In genomic region chr18:63824220-63824525, GRCh38 we compare ENCODE assay signal across 24 cellular contexts. TPM values are rescaled to one million over a fixed set of nuclear protein-coding genes. Genes with fewer than 3 reads are reported as not detected.
"Had no signal": no experiment of that assay in that cellular context is flagged by ENCODE, and none has a peak within 500 bp of the region (broad histone marks: within the 10 kb centered on the region; RNA-seq: fewer than 3 reads in every experiment).

No MANE protein-coding gene starts in this region.

- H3K4me1 Mint-ChIP-seq: activated B cell treated with CpG ODN at 0.5 μM for 24 hours; activated CD4-positive, alpha-beta T cell treated with anti-CD3 and anti-CD28 coated beads, Interleukin-2, amount 10 ng/mL, durations not matched to agents 24 days and 14 days; activated naive CD4-positive, alpha-beta T cell treated with anti-CD3 and anti-CD28 coated beads, Interleukin-2, amount 10 ng/mL, durations not matched to agents 7 days and 5 days; activated naive CD8-positive, alpha-beta T cell treated with anti-CD3 and anti-CD28 coated beads for 36 hours had no signal

- H3K4me3 Mint-ChIP-seq: activated B cell treated with CpG ODN at 0.5 μM for 24 hours; activated CD4-positive, alpha-beta memory T cell treated with anti-CD3 and anti-CD28 coated beads for 36 hours; activated CD4-positive, alpha-beta T cell treated with anti-CD3 and anti-CD28 coated beads, Interleukin-2, amount 10 ng/mL, durations not matched to agents 24 days and 14 days; activated naive CD4-positive, alpha-beta T cell treated with anti-CD3 and anti-CD28 coated beads, Interleukin-2, amount 10 ng/mL, durations not matched to agents 7 days and 5 days; activated naive CD8-positive, alpha-beta T cell treated with anti-CD3 and anti-CD28 coated beads for 36 hours; activated T-cell treated with anti-CD3 and anti-CD28 coated beads, Interleukin-2, amount 50 U/mL, for 72 hours; T-helper 1 cell treated with Interleukin-12 subunit alpha and Interleukin-12 subunit beta and Interleukin-4 antibody, amounts not matched to agents 30 μg/mL and 1 μg/mL, for 36 hours had no signal

- DNase-seq: activated B cell treated with CpG ODN at 0.5 μM for 24 hours; activated CD4-positive, alpha-beta T cell treated with anti-CD3 and anti-CD28 coated beads for 1 hour; activated gamma-delta T cell treated with Interleukin-2 at 50 U/mL for 16 hours; activated naive CD8-positive, alpha-beta T cell treated with anti-CD3 and anti-CD28 coated beads for 36 hours; NCI-H1048; NCI-H187 treated with DMSO at 0.1 percent for 48 hours; NCI-H2171; NCI-H345; NCI-H510A; NCI-H526 treated with DMSO at 0.1 percent for 48 hours; NK-92 treated with Interleukin-12 subunit alpha and Interleukin-12 subunit beta, amount 100 ng/mL, for 24 hours had no signal

- H3K9me3 ChIP-seq: Peyer's patch, SJCRH30 had no signal

- H3K4me1 ChIP-seq: Peyer's patch, SJCRH30 had no signal

- H3K36me3 Mint-ChIP-seq: activated CD4-positive, alpha-beta memory T cell treated with anti-CD3 and anti-CD28 coated beads for 36 hours; activated naive CD4-positive, alpha-beta T cell treated with anti-CD3 and anti-CD28 coated beads, Interleukin-2, amount 10 ng/mL, durations not matched to agents 7 days and 5 days; activated naive CD8-positive, alpha-beta T cell treated with anti-CD3 and anti-CD28 coated beads for 36 hours had no signal

- H3K27ac ChIP-seq: cardiac muscle cell, Peyer's patch, RWPE1, SJCRH30 had no signal

- H3K27ac Mint-ChIP-seq: activated B cell treated with CpG ODN at 0.5 μM for 24 hours; activated CD4-positive, alpha-beta memory T cell treated with anti-CD3 and anti-CD28 coated beads for 36 hours; activated CD4-positive, alpha-beta T cell treated with anti-CD3 and anti-CD28 coated beads, Interleukin-2, amount 10 ng/mL, durations not matched to agents 24 days and 14 days; activated naive CD4-positive, alpha-beta T cell treated with anti-CD3 and anti-CD28 coated beads, Interleukin-2, amount 10 ng/mL, durations not matched to agents 7 days and 5 days; activated naive CD8-positive, alpha-beta T cell treated with anti-CD3 and anti-CD28 coated beads for 36 hours; activated T-cell treated with anti-CD3 and anti-CD28 coated beads, Interleukin-2, amount 50 U/mL, for 72 hours; activated T-helper 2 cell treated with anti-CD3 and anti-CD28 coated beads, Interferon-gamma antibody, Interleukin-2, Interleukin-4, amounts not matched to agents 10 μg/mL and 5 μg/mL and 100 μg/mL, durations not matched to agents 14 hours and 24 hours and 36 hours; T-helper 1 cell treated with Interleukin-12 subunit alpha and Interleukin-12 subunit beta and Interleukin-4 antibody, amounts not matched to agents 30 μg/mL and 1 μg/mL, for 36 hours had no signal

- H3K4me3 ChIP-seq: cardiac muscle cell, Peyer's patch, SJCRH30 had no signal

- H3K36me3 ChIP-seq: brain microvascular endothelial cell, cardiac muscle cell, Peyer's patch, SJCRH30 had no signal

- H3K27me3 ChIP-seq: brain microvascular endothelial cell, cardiac muscle cell, Peyer's patch, SJCRH30 had no signal

- H3K9me3 Mint-ChIP-seq: activated B cell treated with CpG ODN at 0.5 μM for 24 hours; activated CD4-positive, alpha-beta memory T cell treated with anti-CD3 and anti-CD28 coated beads for 36 hours; activated CD4-positive, alpha-beta T cell treated with anti-CD3 and anti-CD28 coated beads, Interleukin-2, amount 10 ng/mL, durations not matched to agents 24 days and 14 days; activated naive CD4-positive, alpha-beta T cell treated with anti-CD3 and anti-CD28 coated beads, Interleukin-2, amount 10 ng/mL, durations not matched to agents 7 days and 5 days; activated naive CD8-positive, alpha-beta T cell treated with anti-CD3 and anti-CD28 coated beads for 36 hours; activated T-cell treated with anti-CD3 and anti-CD28 coated beads, Interleukin-2, amount 50 U/mL, for 72 hours; activated T-helper 2 cell treated with anti-CD3 and anti-CD28 coated beads, Interferon-gamma antibody, Interleukin-2, Interleukin-4, amounts not matched to agents 10 μg/mL and 5 μg/mL and 100 μg/mL, durations not matched to agents 14 hours and 24 hours and 36 hours; T-helper 1 cell treated with Interleukin-12 subunit alpha and Interleukin-12 subunit beta and Interleukin-4 antibody, amounts not matched to agents 30 μg/mL and 1 μg/mL, for 36 hours had no signal

- ATAC-seq: activated T-cell treated with anti-CD3 and anti-CD28 coated beads, Interleukin-2, amount 50 U/mL, for 72 hours had no signal

RNA-seq across cellular contexts. Expression of gene SERPINB7, which starts 49.0 kb away (rescaled TPM):
- total RNA-seq: activated B cell treated with CpG ODN at 0.5 μM for 24 hours; activated CD4-positive, alpha-beta memory T cell treated with anti-CD3 and anti-CD28 coated beads for 36 hours; activated CD4-positive, alpha-beta T cell treated with anti-CD3 and anti-CD28 coated beads, Interleukin-2, amount 10 ng/mL, durations not matched to agents 24 days and 14 days; activated CD8-positive, alpha-beta memory T cell treated with anti-CD3 and anti-CD28 coated beads for 36 hours; activated naive CD8-positive, alpha-beta T cell treated with anti-CD3 and anti-CD28 coated beads for 36 hours; activated T-cell treated with anti-CD3 and anti-CD28 coated beads, Interleukin-2, amount 50 U/mL, for 72 hours; activated T-helper 2 cell treated with anti-CD3 and anti-CD28 coated beads, Interferon-gamma antibody, Interleukin-2, Interleukin-4, amounts not matched to agents 10 μg/mL and 5 μg/mL and 100 μg/mL, durations not matched to agents 14 hours and 24 hours and 36 hours; cardiac muscle cell; Peyer's patch; Right ventricle myocardium superior; SJCRH30 had no signal
